In genomic region chr6:72552938-72553337, GRCh38 we compare ENCODE assay signal across 1 cellular context.
TF ChIP-seq lines count a peak whose summit lies in the region.

No MANE protein-coding gene starts in this region.

TF ChIP-seq in SK-N-SH, 30 proteins besides CTCF, POLR2A, EP300 and RAD21 (continued from another document):
- TF ChIP-seq ZBTB33 (IDR thresholded peaks at IDR 0.05; ENCODE audit: borderline replicate concordance, low read depth) = 0 out of 2 replicates have a peak, but pooled peaks have one; percentile 5
- TF ChIP-seq NRF1 (IDR thresholded peaks at IDR 0.05; ENCODE audit: low read depth, low read length) = no peak
- TF ChIP-seq TAF1 (IDR thresholded peaks at IDR 0.05; ENCODE audit: borderline replicate concordance, low read depth, low read length) = no peak
- TF ChIP-seq CHD2 (IDR thresholded peaks at IDR 0.05; ENCODE audit: low read length, partially characterized antibody) = no peak
- TF ChIP-seq NFIC (IDR thresholded peaks at IDR 0.05; ENCODE audit: borderline replicate concordance) = peak; percentile 70
- peak; percentile 96 for TF ChIP-seq PBX3 (IDR thresholded peaks at IDR 0.05)
- TF ChIP-seq SIN3A (IDR thresholded peaks at IDR 0.05; ENCODE audit: borderline replicate concordance, low read depth, low read length) = peak; percentile 50; the same call in 1 of the 2 replicates
TF ChIP-seq in SK-N-SH: peak in this region for 7.
